Comparison of ENCODE assay signal across 8 cellular contexts in genomic region chr15:57560976-57561711, GRCh38. TPM values are rescaled to one million over a fixed set of nuclear protein-coding genes. Genes with fewer than 3 reads are reported as not detected.
DNase-seq lines count a peak whose midpoint lies in the region; ATAC-seq and TF ChIP-seq lines count a peak whose summit lies in the region.

No MANE protein-coding gene starts in this region.

- 51% methylated on average over 9 of the region's 9 CpGs for WGBS in smooth muscle cell (ENCODE audit: low lambda C conversion rate)

- H3K4me2 ChIP-seq in smooth muscle cell: peak overlapping the region; percentile 35

- peak overlapping the region in 1 of 2 donors; percentile 27 for H3K4me3 ChIP-seq in ascending aorta
- no peak overlapping the region for H3K4me3 ChIP-seq in smooth muscle cell

- H3K27me3 ChIP-seq in ascending aorta (no peaks in the 10 kb centered on the region), smooth muscle cell (ENCODE audit: low read depth) (no peaks in the 10 kb centered on the region)

- H3K79me2 ChIP-seq in smooth muscle cell (ENCODE audit: low read depth): no peaks in the 10 kb centered on the region

- H3F3A ChIP-seq in smooth muscle cell (ENCODE audit: low read depth): no peaks in the 10 kb centered on the region

- H3K9me3 ChIP-seq in ascending aorta (no peaks in the 10 kb centered on the region), smooth muscle cell (replicated peaks; ENCODE audit: low read depth) (no peaks in the 10 kb centered on the region)

- H3K27ac ChIP-seq in ascending aorta: no peak overlapping the region
- peak overlapping the region; percentile 25 for H3K27ac ChIP-seq in smooth muscle cell (ENCODE audit: low read depth)

- no peak overlapping the region for H2AFZ ChIP-seq in smooth muscle cell (ENCODE audit: low read depth)

- no peaks in the 10 kb centered on the region for H4K20me1 ChIP-seq in smooth muscle cell (ENCODE audit: low read depth)

- peaks cover 0 to 3% of the 10 kb centered on the region in 2 donors for H3K4me1 ChIP-seq in ascending aorta
- H3K4me1 ChIP-seq in smooth muscle cell (ENCODE audit: low read depth): no peaks in the 10 kb centered on the region

- peak; percentile 83 to 92 (median 87) for TF ChIP-seq CTCF in ascending aorta (IDR thresholded peaks at IDR 0.05)
- peak; percentile 91 for TF ChIP-seq CTCF in smooth muscle cell (IDR thresholded peaks at IDR 0.05; ENCODE audit: borderline replicate concordance, insufficient read depth, poor library complexity, severe bottlenecking)

- H3K9ac ChIP-seq in smooth muscle cell (ENCODE audit: low read depth): no peak overlapping the region

- H3K36me3 ChIP-seq in ascending aorta (no peaks in the 10 kb centered on the region), smooth muscle cell (ENCODE audit: low read depth) (no peaks in the 10 kb centered on the region)

- DNase-seq in SIG-M5 treated with dmso at 0.1 percent for 504 hours (lab: John Stamatoyannopoulos, UW; ENCODE audit: unreplicated experiment) (peak; percentile 58), SIG-M5 (lab: John Stamatoyannopoulos, UW) (no peak), NCI-H146 treated with DMSO at 0.1 percent for 48 hours (lab: John Stamatoyannopoulos, UW; ENCODE audit: unreplicated experiment) (peak; percentile 33), T-helper 22 cell (ENCODE audit: low read depth) (peak; percentile 13), ascending aorta (ENCODE audit: low spot score in 2 of 2) (peak in 1 of 2 donors; percentile 79), hepatic stellate cell (ENCODE audit: low spot score) (peak; percentile 65), smooth muscle cell (lab: John Stamatoyannopoulos, UW; ENCODE audit: unreplicated experiment) (peak; percentile 12)

- intact Hi-C loops in ascending aorta (cut with DNase I): loop anchor here (1.0 to 5.0 kb wide), 4 partner anchors 51 to 621 kb away; no protein-coding TSS in a partner anchor

- ATAC-seq in HG02852 (IDR thresholded peaks at IDR 0.05; ENCODE audit: unreplicated experiment): peak; percentile 75

RNA-seq across cellular contexts. Expression of gene MYZAP, which starts 30.6 kb away (rescaled TPM):
- total RNA-seq in ascending aorta (7.6 TPM), smooth muscle cell (0.09 and 0.81 TPM in 2 replicates)
- polyA plus RNA-seq in smooth muscle cell: 0.35 and 0.65 TPM in 2 replicates
